In genomic region chr10:35195361-35196306, GRCh38 we compare ENCODE assay signal across 8 cellular contexts.
DNase-seq lines count a peak whose midpoint lies in the region; ATAC-seq and TF ChIP-seq lines count a peak whose summit lies in the region.

No MANE protein-coding gene starts in this region.

- intact Hi-C loops in activated naive CD4-positive, alpha-beta T cell treated with anti-CD3 and anti-CD28 coated beads for 36 hours (cut with micrococcal nuclease) = loop anchor here (1.0 to 10.0 kb wide), 17 partner anchors 13 to 1948 kb away; partner anchors contain the start of genes CREM, CUL2, FZD8 and PARD3
- intact Hi-C loops in thyroid gland (cut with DNase I) = loop anchor here (5.0 kb wide), 1 partner anchor 73 kb away; no protein-coding TSS in a partner anchor

- H3K9me3 Mint-ChIP-seq in GM23338 = peaks cover 14% of the 10 kb centered on the region
- H3K9me3 Mint-ChIP-seq in activated naive CD4-positive, alpha-beta T cell treated with anti-CD3 and anti-CD28 coated beads for 36 hours = no peaks in the 10 kb centered on the region

- peaks cover 11% of the 10 kb centered on the region for H3K27me3 Mint-ChIP-seq in GM23338 (ENCODE audit: insufficient read depth, low read depth, poor library complexity)
- no peaks in the 10 kb centered on the region for H3K27me3 Mint-ChIP-seq in activated naive CD4-positive, alpha-beta T cell treated with anti-CD3 and anti-CD28 coated beads for 36 hours (ENCODE audit: low read depth)

- peak; percentile 88 for DNase-seq in GM23338 (ENCODE audit: low spot score)
- DNase-seq in LHCN-M2 (ENCODE audit: low read depth) = peak; percentile 91
- peak; percentile 85 for DNase-seq in SIG-M5 treated with dmso at 0.1 percent for 504 hours (lab: John Stamatoyannopoulos, UW; ENCODE audit: unreplicated experiment)
- DNase-seq in activated naive CD4-positive, alpha-beta T cell treated with anti-CD3 and anti-CD28 coated beads for 36 hours = peak; percentile 93
- DNase-seq in glomerular endothelial cell (ENCODE audit: extremely low read depth, low read depth, low spot score) = peak; percentile 100
- peak; percentile 80 for DNase-seq in osteoblast (ENCODE audit: insufficient read length, low spot score, missing footprints)
- DNase-seq in thyroid gland = peak; percentile 70 to 72

- H3K36me3 ChIP-seq in ES-I3 (ENCODE audit: insufficient read depth, low read length) (no peaks in the 10 kb centered on the region; the same call in 1 of the 2 replicates), GM23338 (ENCODE audit: insufficient read depth) (no peaks in the 10 kb centered on the region), osteoblast (ENCODE audit: insufficient read depth, low read length) (no peaks in the 10 kb centered on the region), thyroid gland (no peaks in the 10 kb centered on the region)

- H2AFZ ChIP-seq in GM23338 (peak overlapping the region; percentile 63), osteoblast (ENCODE audit: low read length) (peak overlapping the region; percentile 92)

- peak overlapping the region; percentile 50 for H3K9ac ChIP-seq in ES-I3 (ENCODE audit: low read depth, low read length)

- H3K36me3 Mint-ChIP-seq in GM23338 (ENCODE audit: low read depth) = peaks cover 22% of the 10 kb centered on the region
- peaks cover 15% of the 10 kb centered on the region for H3K36me3 Mint-ChIP-seq in activated naive CD4-positive, alpha-beta T cell treated with anti-CD3 and anti-CD28 coated beads for 36 hours (ENCODE audit: low read depth)

- H3K27me3 ChIP-seq in GM23338 (ENCODE audit: insufficient read depth) = no peaks in the 10 kb centered on the region
- H3K27me3 ChIP-seq in osteoblast (ENCODE audit: insufficient read depth, low read length) = no peaks in the 10 kb centered on the region
- no peaks in the 10 kb centered on the region for H3K27me3 ChIP-seq in thyroid gland

- H3K27ac Mint-ChIP-seq in GM23338 = peak overlapping the region; percentile 90
- H3K27ac Mint-ChIP-seq in activated naive CD4-positive, alpha-beta T cell treated with anti-CD3 and anti-CD28 coated beads for 36 hours = peak overlapping the region; percentile 98

- H4K20me1 ChIP-seq in GM23338 (replicated peaks; ENCODE audit: insufficient read depth) = no peaks in the 10 kb centered on the region
- no peaks in the 10 kb centered on the region for H4K20me1 ChIP-seq in osteoblast (ENCODE audit: insufficient read depth, low read length)

- no peaks in the 10 kb centered on the region for H3K79me2 ChIP-seq in GM23338 (replicated peaks; ENCODE audit: insufficient read depth)
- no peaks in the 10 kb centered on the region for H3K79me2 ChIP-seq in osteoblast (ENCODE audit: insufficient read depth, low read length)

- H3K27ac ChIP-seq in GM23338 (ENCODE audit: low read depth) (peak overlapping the region; percentile 80), osteoblast (ENCODE audit: low read depth, low read length) (peak overlapping the region; percentile 98), thyroid gland (peak overlapping the region; percentile 68 to 96 (median 93))

- peak; percentile 96 for ATAC-seq in GM23338

- peaks cover 22% of the 10 kb centered on the region for H3K4me1 Mint-ChIP-seq in GM23338
- peaks cover 35% of the 10 kb centered on the region for H3K4me1 Mint-ChIP-seq in activated naive CD4-positive, alpha-beta T cell treated with anti-CD3 and anti-CD28 coated beads for 36 hours (ENCODE audit: low read depth)

- H3K4me3 ChIP-seq in GM23338 = peak overlapping the region; percentile 53
- peak overlapping the region; percentile 65 for H3K4me3 ChIP-seq in osteoblast (ENCODE audit: insufficient read depth, low read length)
- H3K4me3 ChIP-seq in thyroid gland (replicated peaks in 1 of 3) = peak overlapping the region in 2 of 3 donors; percentile 2 to 26

- peak overlapping the region; percentile 79 for H3K4me3 Mint-ChIP-seq in GM23338
- H3K4me3 Mint-ChIP-seq in activated naive CD4-positive, alpha-beta T cell treated with anti-CD3 and anti-CD28 coated beads for 36 hours = peak overlapping the region; percentile 81

- H3K9me3 ChIP-seq in ES-I3 (ENCODE audit: control insufficient read depth, insufficient read depth, low read length) = peaks cover 5% of the 10 kb centered on the region
- no peaks in the 10 kb centered on the region for H3K9me3 ChIP-seq in osteoblast (ENCODE audit: low read depth, low read length)
- no peaks in the 10 kb centered on the region for H3K9me3 ChIP-seq in thyroid gland

- peak; percentile 61 to 81 for TF ChIP-seq CTCF in GM23338 (conservative IDR thresholded peaks at IDR 0.05; ENCODE audit: low read depth in 2 of 2)
- peak; percentile 86 for TF ChIP-seq CTCF in osteoblast (IDR thresholded peaks at IDR 0.05; ENCODE audit: extremely low read depth, low read depth, low read length)
- peak; percentile 70 to 92 (median 85) for TF ChIP-seq CTCF in thyroid gland (IDR thresholded peaks at IDR 0.05)

- peak in 1 of 2 donors; percentile 66 for TF ChIP-seq POLR2A in thyroid gland (IDR thresholded peaks at IDR 0.05)

- 1% methylated on average over 15 of the region's 15 CpGs for WGBS in thyroid gland, 2 donors

- H3K4me2 ChIP-seq in GM23338 = peak overlapping the region; percentile 79
- peak overlapping the region; percentile 88 for H3K4me2 ChIP-seq in osteoblast (ENCODE audit: insufficient read depth, low read length)

- CTCF ChIA-PET in activated naive CD4-positive, alpha-beta T cell treated with anti-CD3 and anti-CD28 coated beads for 36 hours (lab: Charles Lee) = interaction anchor here (0.6 to 3.3 kb wide), 33 partner anchors 9 to 367 kb away, joined by 3 to 124 read pairs (median 5); partner anchors contain the start of genes CREM and CUL2

- no peaks in the 10 kb centered on the region for H3F3A ChIP-seq in GM23338 (replicated peaks; ENCODE audit: low read depth)

- H3K9me2 ChIP-seq in GM23338 (ENCODE audit: insufficient read depth) = no peaks in the 10 kb centered on the region

- peaks cover 10% of the 10 kb centered on the region for H3K4me1 ChIP-seq in ES-I3 (ENCODE audit: insufficient read depth, low read length)
- H3K4me1 ChIP-seq in GM23338 (ENCODE audit: insufficient read depth) = peaks cover 6% of the 10 kb centered on the region
- H3K4me1 ChIP-seq in osteoblast (ENCODE audit: insufficient read depth, low read length) = peaks cover 13% of the 10 kb centered on the region
- peaks cover 0 to 9% of the 10 kb centered on the region in 2 donors for H3K4me1 ChIP-seq in thyroid gland

TF ChIP-seq in GM23338, 12 proteins besides CTCF, POLR2A, EP300 and RAD21:
- no peak for TF ChIP-seq POLR2AphosphoS5 (IDR thresholded peaks at IDR 0.05; ENCODE audit: low read depth)
- no peak for TF ChIP-seq STAT1 (IDR thresholded peaks at IDR 0.05; ENCODE audit: unreplicated experiment)
- peak; percentile 69 for TF ChIP-seq CREB1 (CRISPR knock-in tag; IDR thresholded peaks at IDR 0.05; ENCODE audit: low read depth)

Comparison
In these comparisons a context has a peak if more than half of its experiments do, and no peak if none do; other contexts are left out.
1. Peak in every context shown above with its lines: DNase-seq, ATAC-seq, H3K4me3 ChIP-seq and H3K27ac ChIP-seq.
2. H3K4me3 ChIP-seq: peak in every context shown above with its lines; median percentile 65 in osteoblast; 53 in GM23338; 14 in thyroid gland.